Comparison of ENCODE assay signal across 1 cellular context in genomic region chr5:90529234-90529938, GRCh38.
TF ChIP-seq lines count a peak whose summit lies in the region.

Gene LYSMD3, minus strand, starts transcription at chr5:90529584. Its CDS starts 4,295 bp downstream, at chr5:90525289.

TF ChIP-seq in K562, 482 proteins besides CTCF, POLR2A, EP300 and RAD21 (continued from another document and continues in another):
- no peak for TF ChIP-seq ZNF318 (IDR thresholded peaks at IDR 0.05; ENCODE audit: borderline replicate concordance in 1 of 2, low read depth in 1 of 2)
- TF ChIP-seq, protein P1, sequence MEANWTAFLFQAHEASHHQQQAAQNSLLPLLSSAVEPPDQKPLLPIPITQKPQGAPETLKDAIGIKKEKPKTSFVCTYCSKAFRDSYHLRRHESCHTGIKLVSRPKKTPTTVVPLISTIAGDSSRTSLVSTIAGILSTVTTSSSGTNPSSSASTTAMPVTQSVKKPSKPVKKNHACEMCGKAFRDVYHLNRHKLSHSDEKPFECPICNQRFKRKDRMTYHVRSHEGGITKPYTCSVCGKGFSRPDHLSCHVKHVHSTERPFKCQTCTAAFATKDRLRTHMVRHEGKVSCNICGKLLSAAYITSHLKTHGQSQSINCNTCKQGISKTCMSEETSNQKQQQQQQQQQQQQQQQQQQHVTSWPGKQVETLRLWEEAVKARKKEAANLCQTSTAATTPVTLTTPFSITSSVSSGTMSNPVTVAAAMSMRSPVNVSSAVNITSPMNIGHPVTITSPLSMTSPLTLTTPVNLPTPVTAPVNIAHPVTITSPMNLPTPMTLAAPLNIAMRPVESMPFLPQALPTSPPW (CRISPR knock-in tag; IDR thresholded peaks at IDR 0.05): peak; percentile 99
- TF ChIP-seq ELK3 (CRISPR knock-in tag; IDR thresholded peaks at IDR 0.05): no peak
- no peak; the same call in 1 of the 2 replicates for TF ChIP-seq NBN (IDR thresholded peaks at IDR 0.05; ENCODE audit: low read depth)
- TF ChIP-seq ZFP91 (CRISPR knock-in tag; IDR thresholded peaks at IDR 0.05): no peak
- no peak for TF ChIP-seq KLF10 (CRISPR knock-in tag; IDR thresholded peaks at IDR 0.05)
- TF ChIP-seq FOXM1 (IDR thresholded peaks at IDR 0.05; ENCODE audit: low read depth): no peak
- 0 out of 2 replicates have a peak, but pooled peaks have one; percentile 27 for TF ChIP-seq FOXM1 (CRISPR knock-in tag; IDR thresholded peaks at IDR 0.05; ENCODE audit: low read depth)
- TF ChIP-seq, protein P2, sequence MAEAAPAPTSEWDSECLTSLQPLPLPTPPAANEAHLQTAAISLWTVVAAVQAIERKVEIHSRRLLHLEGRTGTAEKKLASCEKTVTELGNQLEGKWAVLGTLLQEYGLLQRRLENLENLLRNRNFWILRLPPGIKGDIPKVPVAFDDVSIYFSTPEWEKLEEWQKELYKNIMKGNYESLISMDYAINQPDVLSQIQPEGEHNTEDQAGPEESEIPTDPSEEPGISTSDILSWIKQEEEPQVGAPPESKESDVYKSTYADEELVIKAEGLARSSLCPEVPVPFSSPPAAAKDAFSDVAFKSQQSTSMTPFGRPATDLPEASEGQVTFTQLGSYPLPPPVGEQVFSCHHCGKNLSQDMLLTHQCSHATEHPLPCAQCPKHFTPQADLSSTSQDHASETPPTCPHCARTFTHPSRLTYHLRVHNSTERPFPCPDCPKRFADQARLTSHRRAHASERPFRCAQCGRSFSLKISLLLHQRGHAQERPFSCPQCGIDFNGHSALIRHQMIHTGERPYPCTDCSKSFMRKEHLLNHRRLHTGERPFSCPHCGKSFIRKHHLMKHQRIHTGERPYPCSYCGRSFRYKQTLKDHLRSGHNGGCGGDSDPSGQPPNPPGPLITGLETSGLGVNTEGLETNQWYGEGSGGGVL (CRISPR knock-in tag; IDR thresholded peaks at IDR 0.05): no peak
- no peak for TF ChIP-seq FOXO4 (CRISPR knock-in tag; IDR thresholded peaks at IDR 0.05)
- TF ChIP-seq CTBP1 (IDR thresholded peaks at IDR 0.05; ENCODE audit: borderline replicate concordance): peak; percentile 82; the same call in 1 of the 2 replicates
- peak; percentile 84; the same call in 1 of the 2 replicates for TF ChIP-seq ZBTB17 (CRISPR knock-in tag; IDR thresholded peaks at IDR 0.05)
- TF ChIP-seq ZFP36 (IDR thresholded peaks at IDR 0.05; ENCODE audit: low read depth, low read length, partially characterized antibody): no peak
- peak; percentile 42 for TF ChIP-seq POLR2AphosphoS5 (IDR thresholded peaks at IDR 0.05; ENCODE audit: control insufficient read depth, insufficient read depth, low read depth, low read length)
- no peak for TF ChIP-seq BRCA1 (IDR thresholded peaks at IDR 0.05)
- TF ChIP-seq BRCA1 (CRISPR knock-in tag; IDR thresholded peaks at IDR 0.05): no peak
- TF ChIP-seq, protein P3, sequence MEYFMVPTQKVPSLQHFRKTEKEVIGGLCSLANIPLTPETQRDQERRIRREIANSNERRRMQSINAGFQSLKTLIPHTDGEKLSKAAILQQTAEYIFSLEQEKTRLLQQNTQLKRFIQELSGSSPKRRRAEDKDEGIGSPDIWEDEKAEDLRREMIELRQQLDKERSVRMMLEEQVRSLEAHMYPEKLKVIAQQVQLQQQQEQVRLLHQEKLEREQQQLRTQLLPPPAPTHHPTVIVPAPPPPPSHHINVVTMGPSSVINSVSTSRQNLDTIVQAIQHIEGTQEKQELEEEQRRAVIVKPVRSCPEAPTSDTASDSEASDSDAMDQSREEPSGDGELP (CRISPR knock-in tag; IDR thresholded peaks at IDR 0.05; ENCODE audit: borderline replicate concordance): peak; percentile 85
- TF ChIP-seq HIVEP1 (CRISPR knock-in tag; IDR thresholded peaks at IDR 0.05): no peak
- TF ChIP-seq TCF7L2 (IDR thresholded peaks at IDR 0.05; ENCODE audit: low read depth, low read length): no peak
- TF ChIP-seq, protein P4, sequence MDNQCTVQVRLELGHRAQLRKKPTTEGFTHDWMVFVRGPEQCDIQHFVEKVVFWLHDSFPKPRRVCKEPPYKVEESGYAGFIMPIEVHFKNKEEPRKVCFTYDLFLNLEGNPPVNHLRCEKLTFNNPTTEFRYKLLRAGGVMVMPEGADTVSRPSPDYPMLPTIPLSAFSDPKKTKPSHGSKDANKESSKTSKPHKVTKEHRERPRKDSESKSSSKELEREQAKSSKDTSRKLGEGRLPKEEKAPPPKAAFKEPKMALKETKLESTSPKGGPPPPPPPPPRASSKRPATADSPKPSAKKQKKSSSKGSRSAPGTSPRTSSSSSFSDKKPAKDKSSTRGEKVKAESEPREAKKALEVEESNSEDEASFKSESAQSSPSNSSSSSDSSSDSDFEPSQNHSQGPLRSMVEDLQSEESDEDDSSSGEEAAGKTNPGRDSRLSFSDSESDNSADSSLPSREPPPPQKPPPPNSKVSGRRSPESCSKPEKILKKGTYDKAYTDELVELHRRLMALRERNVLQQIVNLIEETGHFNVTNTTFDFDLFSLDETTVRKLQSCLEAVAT (IDR thresholded peaks at IDR 0.05): peak; percentile 81 to 82; a peak in 2 of 4 replicates
- TF ChIP-seq MYBL2 (IDR thresholded peaks at IDR 0.05; ENCODE audit: low read depth): no peak
- TF ChIP-seq MYBL2 (CRISPR knock-in tag; IDR thresholded peaks at IDR 0.05; ENCODE audit: borderline replicate concordance): no peak
- no peak for TF ChIP-seq SLC30A9 (CRISPR knock-in tag; IDR thresholded peaks at IDR 0.05)
- TF ChIP-seq BCL6 (CRISPR knock-in tag; IDR thresholded peaks at IDR 0.05): no peak
- peak; percentile 60; the same call in 1 of the 2 replicates for TF ChIP-seq ZBTB7A (IDR thresholded peaks at IDR 0.05; ENCODE audit: borderline replicate concordance, control insufficient read depth, low read depth, low read length)
- no peak for TF ChIP-seq ZNF174 (CRISPR knock-in tag; IDR thresholded peaks at IDR 0.05)
- no peak for TF ChIP-seq HSF4 (CRISPR knock-in tag; IDR thresholded peaks at IDR 0.05; ENCODE audit: borderline replicate concordance)
- TF ChIP-seq ZNF354B (CRISPR knock-in tag; IDR thresholded peaks at IDR 0.05): no peak
- TF ChIP-seq, protein P5, sequence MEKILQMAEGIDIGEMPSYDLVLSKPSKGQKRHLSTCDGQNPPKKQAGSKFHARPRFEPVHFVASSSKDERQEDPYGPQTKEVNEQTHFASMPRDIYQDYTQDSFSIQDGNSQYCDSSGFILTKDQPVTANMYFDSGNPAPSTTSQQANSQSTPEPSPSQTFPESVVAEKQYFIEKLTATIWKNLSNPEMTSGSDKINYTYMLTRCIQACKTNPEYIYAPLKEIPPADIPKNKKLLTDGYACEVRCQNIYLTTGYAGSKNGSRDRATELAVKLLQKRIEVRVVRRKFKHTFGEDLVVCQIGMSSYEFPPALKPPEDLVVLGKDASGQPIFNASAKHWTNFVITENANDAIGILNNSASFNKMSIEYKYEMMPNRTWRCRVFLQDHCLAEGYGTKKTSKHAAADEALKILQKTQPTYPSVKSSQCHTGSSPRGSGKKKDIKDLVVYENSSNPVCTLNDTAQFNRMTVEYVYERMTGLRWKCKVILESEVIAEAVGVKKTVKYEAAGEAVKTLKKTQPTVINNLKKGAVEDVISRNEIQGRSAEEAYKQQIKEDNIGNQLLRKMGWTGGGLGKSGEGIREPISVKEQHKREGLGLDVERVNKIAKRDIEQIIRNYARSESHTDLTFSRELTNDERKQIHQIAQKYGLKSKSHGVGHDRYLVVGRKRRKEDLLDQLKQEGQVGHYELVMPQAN (IDR thresholded peaks at IDR 0.05; ENCODE audit: borderline replicate concordance): peak; percentile 82
- TF ChIP-seq SRF (CRISPR knock-in tag; IDR thresholded peaks at IDR 0.05): peak in 1 of 2 experiments; percentile 81; a peak in 2 of 4 replicates
- no peak for TF ChIP-seq TAF15 (IDR thresholded peaks at IDR 0.05; ENCODE audit: low read depth, low read length)
- TF ChIP-seq MTA3 (IDR thresholded peaks at IDR 0.05; ENCODE audit: borderline replicate concordance): peak; percentile 8; the same call in 1 of the 2 replicates
- no peak for TF ChIP-seq CEBPB (tag; IDR thresholded peaks at IDR 0.05)
- TF ChIP-seq CREB1 (IDR thresholded peaks at IDR 0.05): peak; percentile 91
- peak; percentile 86 for TF ChIP-seq CREB1 (CRISPR knock-in tag; IDR thresholded peaks at IDR 0.05)
- TF ChIP-seq ZNF253 (CRISPR knock-in tag; conservative IDR thresholded peaks at IDR 0.05): no peak
